Comparison of ENCODE assay signal across 9 cellular contexts in genomic region chr9:77926314-77926959, GRCh38.
DNase-seq lines count a peak whose midpoint lies in the region; ATAC-seq lines count a peak whose summit lies in the region.
"Had no signal": no experiment of that assay in that cellular context is flagged by ENCODE, and none has a peak within 500 bp of the region (broad histone marks: within the 10 kb centered on the region; RNA-seq: fewer than 3 reads in every experiment).

No MANE protein-coding gene starts in this region.

- DNase-seq in activated CD4-positive, CD25-positive, alpha-beta regulatory T cell (lab: John Stamatoyannopoulos, UW): no peak
- DNase-seq in SW480 (ENCODE audit: low spot score): peak; percentile 8
- peak; percentile 81 for DNase-seq in fibroblast of peridontal ligament (ENCODE audit: extremely low read depth)
- no peak for DNase-seq in stimulated activated effector memory CD8-positive, alpha-beta T cell treated with anti-CD3 and anti-CD28 coated beads, Interleukin-12 subunit alpha, Interleukin-12 subunit beta, amount 100 ng/mL, for 72 hours (ENCODE audit: low spot score in 2 of 2)
- DNase-seq: esophagus squamous epithelium had no signal

- H3K9me3 Mint-ChIP-seq in stimulated activated effector memory CD8-positive, alpha-beta T cell treated with anti-CD3 and anti-CD28 coated beads, Interleukin-12 subunit alpha, Interleukin-12 subunit beta, amount 100 ng/mL, for 72 hours: no peaks in the 10 kb centered on the region

- no peak overlapping the region for H3K27ac Mint-ChIP-seq in stimulated activated effector memory CD8-positive, alpha-beta T cell treated with anti-CD3 and anti-CD28 coated beads, Interleukin-12 subunit alpha, Interleukin-12 subunit beta, amount 100 ng/mL, for 72 hours

- peak; percentile 82 to 86 for ATAC-seq in activated CD4-positive, CD25-positive, alpha-beta regulatory T cell treated with anti-CD3 and anti-CD28 coated beads, Interleukin-2, amount 50 U/mL, for 24 hours
- ATAC-seq in stimulated activated effector memory CD8-positive, alpha-beta T cell treated with anti-CD3 and anti-CD28 coated beads, Interleukin-12 subunit alpha, Interleukin-12 subunit beta, amount 100 ng/mL, for 72 hours: peak; percentile 77
- ATAC-seq in GM18861 (IDR thresholded peaks at IDR 0.05; ENCODE audit: unreplicated experiment) (no peak), HG02610 (IDR thresholded peaks at IDR 0.05; ENCODE audit: unreplicated experiment) (no peak), HG02973 (IDR thresholded peaks at IDR 0.05; ENCODE audit: unreplicated experiment) (no peak)

- H3K4me1 Mint-ChIP-seq in stimulated activated effector memory CD8-positive, alpha-beta T cell treated with anti-CD3 and anti-CD28 coated beads, Interleukin-12 subunit alpha, Interleukin-12 subunit beta, amount 100 ng/mL, for 72 hours: no peaks in the 10 kb centered on the region

- H3K4me3 Mint-ChIP-seq in stimulated activated effector memory CD8-positive, alpha-beta T cell treated with anti-CD3 and anti-CD28 coated beads, Interleukin-12 subunit alpha, Interleukin-12 subunit beta, amount 100 ng/mL, for 72 hours: no peak overlapping the region

- H3K36me3 Mint-ChIP-seq in stimulated activated effector memory CD8-positive, alpha-beta T cell treated with anti-CD3 and anti-CD28 coated beads, Interleukin-12 subunit alpha, Interleukin-12 subunit beta, amount 100 ng/mL, for 72 hours: peaks cover 6% of the 10 kb centered on the region

Comparison
In these comparisons a context has a peak if more than half of its experiments do, and no peak if none do; other contexts are left out.
1. ATAC-seq: peak in activated CD4-positive, CD25-positive, alpha-beta regulatory T cell treated with anti-CD3 and anti-CD28 coated beads, Interleukin-2, amount 50 U/mL, for 24 hours (2 of 2) and stimulated activated effector memory CD8-positive, alpha-beta T cell treated with anti-CD3 and anti-CD28 coated beads, Interleukin-12 subunit alpha, Interleukin-12 subunit beta, amount 100 ng/mL, for 72 hours (single experiment); none in GM18861 (single experiment), HG02610 (single experiment) and HG02973 (single experiment).
2. DNase-seq: peak in SW480 (single experiment) and fibroblast of peridontal ligament (single experiment); none in activated CD4-positive, CD25-positive, alpha-beta regulatory T cell (0 of 4) and stimulated activated effector memory CD8-positive, alpha-beta T cell treated with anti-CD3 and anti-CD28 coated beads, Interleukin-12 subunit alpha, Interleukin-12 subunit beta, amount 100 ng/mL, for 72 hours (0 of 2).